16 cellular contexts compared by ENCODE assay signal in genomic region chr9:135605238-135605781, GRCh38. TPM values are rescaled to one million over a fixed set of nuclear protein-coding genes. Genes with fewer than 3 reads are reported as not detected.
DNase-seq lines count a peak whose midpoint lies in the region; ATAC-seq and TF ChIP-seq lines count a peak whose summit lies in the region.
"Had no signal": no experiment of that assay in that cellular context is flagged by ENCODE, and none has a peak within 500 bp of the region (broad histone marks: within the 10 kb centered on the region; RNA-seq: fewer than 3 reads in every experiment).

No MANE protein-coding gene starts in this region.

- H3K36me3 Mint-ChIP-seq in activated naive CD8-positive, alpha-beta T cell treated with anti-CD3 and anti-CD28 coated beads, Interleukin-2, amount 10 ng/mL, durations not matched to agents 7 days and 5 days = no peaks in the 10 kb centered on the region
- H3K36me3 Mint-ChIP-seq in activated naive CD8-positive, alpha-beta T cell treated with anti-CD3 and anti-CD28 coated beads, Interleukin-2, amount 50 U/mL, for 24 hours (ENCODE audit: low read depth) = no peaks in the 10 kb centered on the region
- H3K36me3 Mint-ChIP-seq: immature natural killer cell had no signal

- ATAC-seq in activated naive CD8-positive, alpha-beta T cell treated with anti-CD3 and anti-CD28 coated beads, Interleukin-2, amount 10 ng/mL, durations not matched to agents 7 days and 5 days (ENCODE audit: low read depth) = no peak
- no peak for ATAC-seq in activated naive CD8-positive, alpha-beta T cell treated with anti-CD3 and anti-CD28 coated beads, Interleukin-2, amount 50 U/mL, for 24 hours
- no peak for ATAC-seq in HG03521 (IDR thresholded peaks at IDR 0.05; ENCODE audit: unreplicated experiment)
- ATAC-seq: T-helper 17 cell had no signal

- no peak overlapping the region for H3K27ac Mint-ChIP-seq in activated naive CD8-positive, alpha-beta T cell treated with anti-CD3 and anti-CD28 coated beads, Interleukin-2, amount 10 ng/mL, durations not matched to agents 7 days and 5 days
- H3K27ac Mint-ChIP-seq in activated naive CD8-positive, alpha-beta T cell treated with anti-CD3 and anti-CD28 coated beads, Interleukin-2, amount 50 U/mL, for 24 hours = no peak overlapping the region
- H3K27ac Mint-ChIP-seq: immature natural killer cell; stimulated activated naive CD8-positive, alpha-beta T cell treated with anti-CD3 and anti-CD28 coated beads, Interleukin-15, Interleukin-2, amounts not matched to agents 100 ng/mL and 50 ng/mL, for 24 hours; T-helper 17 cell had no signal

- H3K4me3 ChIP-seq in lower leg skin (ENCODE audit: low read depth, poor library complexity, severe bottlenecking) (no peak overlapping the region), stomach (no peak overlapping the region)
- H3K4me3 ChIP-seq: HAP-1 had no signal

- TF ChIP-seq EP300 in stomach (IDR thresholded peaks at IDR 0.05) = no peak

- 40 to 69% methylated on average over 10 to 14 of the region's 14 CpGs for WGBS in lower leg skin, 2 donors
- 52 to 61% (median 55%) methylated on average over 11 to 14 of the region's 14 CpGs for WGBS in stomach, 5 donors

- no peaks in the 10 kb centered on the region for H3K36me3 ChIP-seq in stomach
- H3K36me3 ChIP-seq: HAP-1 had no signal

- TF ChIP-seq CTCF in VCaP (conservative IDR thresholded peaks at IDR 0.05) (no peak), lower leg skin (IDR thresholded peaks at IDR 0.05) (no peak), stomach (IDR thresholded peaks at IDR 0.05) (no peak)

- no peaks in the 10 kb centered on the region for H3K9me3 Mint-ChIP-seq in activated naive CD8-positive, alpha-beta T cell treated with anti-CD3 and anti-CD28 coated beads, Interleukin-2, amount 10 ng/mL, durations not matched to agents 7 days and 5 days
- H3K9me3 Mint-ChIP-seq in activated naive CD8-positive, alpha-beta T cell treated with anti-CD3 and anti-CD28 coated beads, Interleukin-2, amount 50 U/mL, for 24 hours = no peaks in the 10 kb centered on the region
- H3K9me3 Mint-ChIP-seq: immature natural killer cell; stimulated activated naive CD8-positive, alpha-beta T cell treated with anti-CD3 and anti-CD28 coated beads, Interleukin-15, Interleukin-2, amounts not matched to agents 100 ng/mL and 50 ng/mL, for 24 hours had no signal

- POLR2A ChIA-PET in activated naive CD8-positive, alpha-beta T cell treated with anti-CD3 and anti-CD28 coated beads, Interleukin-2, amount 10 ng/mL, durations not matched to agents 7 days and 5 days (lab: Charles Lee) = no interaction called here

- H3K27ac ChIP-seq in VCaP (peak overlapping the region; percentile 73), stomach (no peak overlapping the region)

- DNase-seq in activated naive CD8-positive, alpha-beta T cell treated with anti-CD3 and anti-CD28 coated beads, Interleukin-2, amount 10 ng/mL, durations not matched to agents 7 days and 5 days = peak; percentile 18
- DNase-seq in activated naive CD8-positive, alpha-beta T cell treated with anti-CD3 and anti-CD28 coated beads, Interleukin-2, amount 50 U/mL, for 24 hours = no peak
- DNase-seq in lower leg skin (ENCODE audit: low spot score in 2 of 2) (peak; percentile 11 to 67), stomach (peak; percentile 24), activated gamma-delta T cell treated with Interleukin-2 at 50 U/mL for 16 hours (no peak), RPMI8226 (no peak)
- DNase-seq: COR-L47, immature natural killer cell, mesendoderm, NCI-H82 had no signal

- H3K9me3 ChIP-seq in stomach = no peaks in the 10 kb centered on the region
- H3K9me3 ChIP-seq: HAP-1 had no signal

- TF ChIP-seq POLR2A in lower leg skin (IDR thresholded peaks at IDR 0.05) (no peak), stomach (IDR thresholded peaks at IDR 0.05) (no peak)

- H3K4me1 Mint-ChIP-seq in activated naive CD8-positive, alpha-beta T cell treated with anti-CD3 and anti-CD28 coated beads, Interleukin-2, amount 10 ng/mL, durations not matched to agents 7 days and 5 days = no peaks in the 10 kb centered on the region
- H3K4me1 Mint-ChIP-seq in activated naive CD8-positive, alpha-beta T cell treated with anti-CD3 and anti-CD28 coated beads, Interleukin-2, amount 50 U/mL, for 24 hours = no peaks in the 10 kb centered on the region
- H3K4me1 Mint-ChIP-seq: immature natural killer cell, T-helper 17 cell had no signal

- intact Hi-C loops in lower leg skin (cut with DNase I; ENCODE audit: low total_unique reads) (no loop called here), stomach (cut with DNase I; ENCODE audit: low total_unique reads) (no loop called here)

- H3K27me3 ChIP-seq in stomach = peaks cover 0 to 44% (median 15%) of the 10 kb centered on the region in 3 donors

- H3K4me3 Mint-ChIP-seq in activated naive CD8-positive, alpha-beta T cell treated with anti-CD3 and anti-CD28 coated beads, Interleukin-2, amount 10 ng/mL, durations not matched to agents 7 days and 5 days = no peak overlapping the region
- no peak overlapping the region for H3K4me3 Mint-ChIP-seq in activated naive CD8-positive, alpha-beta T cell treated with anti-CD3 and anti-CD28 coated beads, Interleukin-2, amount 50 U/mL, for 24 hours
- H3K4me3 Mint-ChIP-seq: immature natural killer cell; stimulated activated naive CD8-positive, alpha-beta T cell treated with anti-CD3 and anti-CD28 coated beads, Interleukin-15, Interleukin-2, amounts not matched to agents 100 ng/mL and 50 ng/mL, for 24 hours; T-helper 17 cell had no signal

- H3K4me1 ChIP-seq in stomach = peaks cover 0 to 7% (median 2%) of the 10 kb centered on the region in 4 donors
- H3K4me1 ChIP-seq: HAP-1 had no signal

- peaks cover 8% of the 10 kb centered on the region for H3K27me3 Mint-ChIP-seq in activated naive CD8-positive, alpha-beta T cell treated with anti-CD3 and anti-CD28 coated beads, Interleukin-2, amount 10 ng/mL, durations not matched to agents 7 days and 5 days
- H3K27me3 Mint-ChIP-seq in activated naive CD8-positive, alpha-beta T cell treated with anti-CD3 and anti-CD28 coated beads, Interleukin-2, amount 50 U/mL, for 24 hours = peaks cover 6% of the 10 kb centered on the region

RNA-seq across cellular contexts. Expression of gene GLT6D1, which starts 34.0 kb away (rescaled TPM):
- not detected for total RNA-seq in activated naive CD8-positive, alpha-beta T cell treated with anti-CD3 and anti-CD28 coated beads, Interleukin-2, amount 10 ng/mL, durations not matched to agents 7 days and 5 days
- total RNA-seq in lower leg skin (not detected), stomach (not detected)
- not detected for polyA plus RNA-seq in stomach
- total RNA-seq: RPMI7951, T-helper 17 cell had no signal
- polyA plus RNA-seq: immature natural killer cell had no signal

RNA-seq across cellular contexts. Expression of gene PAEP, which starts 43.8 kb away (rescaled TPM):
- total RNA-seq in activated naive CD8-positive, alpha-beta T cell treated with anti-CD3 and anti-CD28 coated beads, Interleukin-2, amount 10 ng/mL, durations not matched to agents 7 days and 5 days = not detected
- total RNA-seq in lower leg skin (1 to 10 TPM in 1 of 4 donors, under 1 TPM in 2, not detected in 1; 0.71 to 2.7 (median 0.89) TPM), stomach (not detected)
- not detected for polyA plus RNA-seq in stomach
- total RNA-seq: RPMI7951, T-helper 17 cell had no signal
- polyA plus RNA-seq: immature natural killer cell had no signal

RNA-seq across cellular contexts. Expression of gene LCN9, which starts 57.8 kb away (rescaled TPM):
- not detected for total RNA-seq in activated naive CD8-positive, alpha-beta T cell treated with anti-CD3 and anti-CD28 coated beads, Interleukin-2, amount 10 ng/mL, durations not matched to agents 7 days and 5 days
- total RNA-seq in lower leg skin (not detected), stomach (not detected)
- polyA plus RNA-seq in stomach = not detected
- total RNA-seq: RPMI7951, T-helper 17 cell had no signal
- polyA plus RNA-seq: immature natural killer cell had no signal

RNA-seq across cellular contexts. Expression of gene OBP2A, which starts 59.4 kb away (rescaled TPM):
- not detected for total RNA-seq in activated naive CD8-positive, alpha-beta T cell treated with anti-CD3 and anti-CD28 coated beads, Interleukin-2, amount 10 ng/mL, durations not matched to agents 7 days and 5 days
- total RNA-seq in lower leg skin = 1 to 10 TPM in 2 of 4 donors, not detected in 2; 4.7 to 6.6 TPM
- total RNA-seq in stomach = not detected
- polyA plus RNA-seq in stomach = not detected
- total RNA-seq: RPMI7951, T-helper 17 cell had no signal
- polyA plus RNA-seq: immature natural killer cell had no signal

Comparison
In these comparisons a context has a peak if more than half of its experiments do, and no peak if none do; other contexts are left out.
1. DNase-seq: peak in activated naive CD8-positive, alpha-beta T cell treated with anti-CD3 and anti-CD28 coated beads, Interleukin-2, amount 10 ng/mL, durations not matched to agents 7 days and 5 days (single experiment), lower leg skin (2 of 2) and stomach (single experiment); none in activated naive CD8-positive, alpha-beta T cell treated with anti-CD3 and anti-CD28 coated beads, Interleukin-2, amount 50 U/mL, for 24 hours (single experiment), activated gamma-delta T cell treated with Interleukin-2 at 50 U/mL for 16 hours (single experiment) and RPMI8226 (single experiment).